Comparison of ENCODE assay signal across 19 cellular contexts in the genomic region with DNA sequence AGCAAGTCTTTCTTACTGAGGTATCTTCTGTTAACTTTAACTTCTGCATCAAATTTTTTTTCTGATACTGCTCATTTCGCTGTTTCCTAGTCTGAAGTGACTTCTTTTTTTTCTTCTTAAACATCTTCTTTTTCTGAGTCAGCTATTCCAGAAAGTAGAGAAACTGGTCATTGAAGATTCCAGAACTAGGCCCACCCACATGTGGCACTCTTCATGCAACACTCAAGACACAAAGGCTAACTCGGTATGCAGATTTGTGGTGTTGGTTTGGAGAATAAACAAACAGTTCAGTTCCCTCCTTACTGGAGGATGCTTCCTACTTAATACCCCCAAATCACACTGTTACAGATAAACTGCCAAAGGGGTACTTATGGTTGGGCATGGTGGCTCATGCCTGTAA. TPM values are rescaled to one million over a fixed set of nuclear protein-coding genes. Genes with fewer than 3 reads are reported as not detected.
DNase-seq lines count a peak whose midpoint lies in the region; ATAC-seq, FAIRE-seq and TF ChIP-seq lines count a peak whose summit lies in the region.
"Had no signal": no experiment of that assay in that cellular context is flagged by ENCODE, and none has a peak within 500 bp of the region (broad histone marks: within the 10 kb centered on the region; RNA-seq: fewer than 3 reads in every experiment).

No MANE protein-coding gene starts in this region.

- H3K4me1 ChIP-seq in K562 (replicated peaks in 1 of 2; ENCODE audit: control insufficient read depth in 2 of 2, insufficient read depth in 2 of 2, low read length in 2 of 2) = peaks cover 0 to 11% of the 10 kb centered on the region in 2 experiments; a peak in 3 of 5 replicates
- H3K4me1 ChIP-seq: BLaER1, HAP-1 had no signal

- no TSS peak for BruUV-seq in K562 (replicated peaks; lab: Mats Ljungman, UMichigan)

- no peaks in the 10 kb centered on the region for H3K9me3 ChIP-seq in K562 (replicated peaks; ENCODE audit: control insufficient read depth, insufficient read depth, low read depth, low read length)
- H3K9me3 ChIP-seq in T-helper 17 cell (ENCODE audit: control insufficient read depth, low read length, poor library complexity, severe bottlenecking) = no peaks in the 10 kb centered on the region
- H3K9me3 ChIP-seq: BLaER1, Caco-2, HAP-1 had no signal

- H3K4me3 Mint-ChIP-seq in activated CD4-positive, alpha-beta T cell treated with anti-CD3 and anti-CD28 coated beads, Interleukin-2, amount 10 ng/mL, durations not matched to agents 24 days and 14 days = no peak overlapping the region
- no peak overlapping the region for H3K4me3 Mint-ChIP-seq in nephron progenitor cell
- H3K4me3 Mint-ChIP-seq in T-helper 17 cell = no peak overlapping the region
- H3K4me3 Mint-ChIP-seq: CD8-positive, alpha-beta memory T cell had no signal

- H3K27ac Mint-ChIP-seq in activated CD4-positive, alpha-beta T cell treated with anti-CD3 and anti-CD28 coated beads, Interleukin-2, amount 10 ng/mL, durations not matched to agents 24 days and 14 days = peak overlapping the region; percentile 16
- peak overlapping the region; percentile 84 for H3K27ac Mint-ChIP-seq in nephron progenitor cell
- no peak overlapping the region for H3K27ac Mint-ChIP-seq in T-helper 17 cell
- H3K27ac Mint-ChIP-seq: CD8-positive, alpha-beta memory T cell had no signal

- H3K27me3 Mint-ChIP-seq in activated CD4-positive, alpha-beta T cell treated with anti-CD3 and anti-CD28 coated beads, Interleukin-2, amount 10 ng/mL, durations not matched to agents 24 days and 14 days = no peaks in the 10 kb centered on the region
- peaks cover 2% of the 10 kb centered on the region for H3K27me3 Mint-ChIP-seq in nephron progenitor cell (ENCODE audit: low read depth, poor library complexity)
- H3K27me3 Mint-ChIP-seq in T-helper 17 cell = no peaks in the 10 kb centered on the region
- H3K27me3 Mint-ChIP-seq: CD8-positive, alpha-beta memory T cell had no signal

- no peak for DNase-seq in activated CD4-positive, alpha-beta T cell treated with anti-CD3 and anti-CD28 coated beads, Interleukin-2, amount 10 ng/mL, durations not matched to agents 24 days and 14 days
- DNase-seq in activated CD4-positive, alpha-beta T cell treated with anti-CD3 and anti-CD28 coated beads, Interleukin-2, amount 50 U/mL, for 4 hours = no peak
- DNase-seq in K562 (ENCODE audit: extremely low read depth in 1 of 4, low spot score in 3 of 4) (no peak), nephron progenitor cell (no peak), T-helper 17 cell (no peak), kidney tubule cell (ENCODE audit: low spot score) (no peak)
- DNase-seq in activated CD8-positive, alpha-beta memory T cell treated with anti-CD3 and anti-CD28 coated beads, Interleukin-2, amount 50 U/mL, for 4 hours = no peak
- DNase-seq: 8988T; AML-193; Caco-2; CD8-positive, alpha-beta memory T cell; DND-41; GDM1 had no signal

- H3K36me3 Mint-ChIP-seq in activated CD4-positive, alpha-beta T cell treated with anti-CD3 and anti-CD28 coated beads, Interleukin-2, amount 10 ng/mL, durations not matched to agents 24 days and 14 days (ENCODE audit: low read depth) = no peaks in the 10 kb centered on the region
- H3K36me3 Mint-ChIP-seq in nephron progenitor cell (ENCODE audit: low read depth) = no peaks in the 10 kb centered on the region
- H3K36me3 Mint-ChIP-seq in T-helper 17 cell (ENCODE audit: low read depth) = no peaks in the 10 kb centered on the region

- H2AFZ ChIP-seq in K562 (ENCODE audit: low read depth, low read length) = no peak overlapping the region

- 34% methylated on average over 2 of the region's 2 CpGs for WGBS in K562 (ENCODE audit: insufficient coverage, low coverage, missing lambda C conversion rate)

- H3K27me3 ChIP-seq in K562 (ENCODE audit: control insufficient read depth in 2 of 2, insufficient read depth in 2 of 2, low read length in 2 of 2) = no peaks in the 10 kb centered on the region
- H3K27me3 ChIP-seq: BLaER1 had no signal

- no peak overlapping the region for H3K4me2 ChIP-seq in K562 (ENCODE audit: insufficient read depth, low read length)
- H3K4me2 ChIP-seq: BLaER1 had no signal

- ATAC-seq in K562 (no peak), T-helper 17 cell (no peak)

- no peak overlapping the region for H3K4me3 ChIP-seq in K562
- H3K4me3 ChIP-seq: BLaER1, HAP-1 had no signal

- TF ChIP-seq CTCF in K562 (IDR thresholded peaks at IDR 0.05 in 2 of 3, conservative IDR thresholded peaks at IDR 0.05 in 1 of 3; ENCODE audit: insufficient read depth in 2 of 3, low read depth in 1 of 3, low read length in 3 of 3) (no peak), nephron progenitor cell (IDR thresholded peaks at IDR 0.05) (no peak)

- TF ChIP-seq RAD21 in K562 (CRISPR knock-in tag; conservative IDR thresholded peaks at IDR 0.05 in 1 of 2, IDR thresholded peaks at IDR 0.05 in 1 of 2) = no peak

- H4K20me1 ChIP-seq in K562 (replicated peaks; ENCODE audit: control insufficient read depth, insufficient read depth, low read length) = no peaks in the 10 kb centered on the region
- H4K20me1 ChIP-seq: BLaER1 had no signal

- intact Hi-C loops in activated CD4-positive, alpha-beta T cell treated with anti-CD3 and anti-CD28 coated beads, Interleukin-2, amount 10 ng/mL, durations not matched to agents 24 days and 14 days (cut with micrococcal nuclease) = loop anchor here (10.0 kb wide), 1 partner anchor 337 kb away; no protein-coding TSS in a partner anchor
- intact Hi-C loops in K562 (cut with micrococcal nuclease) = no loop called here

- no peaks in the 10 kb centered on the region for H3K36me3 ChIP-seq in K562 (ENCODE audit: control insufficient read depth, insufficient read depth, low read length)
- H3K36me3 ChIP-seq: BLaER1, HAP-1 had no signal

- no peak for TF ChIP-seq EP300 in K562 (IDR thresholded peaks at IDR 0.05; ENCODE audit: low read length)

- no peak for FAIRE-seq in K562 (lab: Jason Lieb, UNC)
- FAIRE-seq: GM12892, H1, HepG2, HTR-8/SVneo had no signal

- H3K79me2 ChIP-seq in K562 (ENCODE audit: control insufficient read depth, insufficient read depth, low read length) = no peaks in the 10 kb centered on the region

- no peaks in the 10 kb centered on the region for H3K9me1 ChIP-seq in K562 (ENCODE audit: control insufficient read depth, insufficient read depth, low read length)

- H3K4me1 Mint-ChIP-seq in activated CD4-positive, alpha-beta T cell treated with anti-CD3 and anti-CD28 coated beads, Interleukin-2, amount 10 ng/mL, durations not matched to agents 24 days and 14 days = peaks cover 9% of the 10 kb centered on the region
- H3K4me1 Mint-ChIP-seq in nephron progenitor cell = peaks cover 25% of the 10 kb centered on the region
- no peaks in the 10 kb centered on the region for H3K4me1 Mint-ChIP-seq in T-helper 17 cell
- H3K4me1 Mint-ChIP-seq: CD8-positive, alpha-beta memory T cell had no signal

- POLR2A ChIA-PET in K562 (lab: Yijun Ruan, JAX) = no interaction called here

- TF ChIP-seq POLR2A in K562 (conservative IDR thresholded peaks at IDR 0.05) = no peak

- no peak overlapping the region for H3K27ac ChIP-seq in K562 (ENCODE audit: extremely low read depth, low read depth, low read length)
- H3K27ac ChIP-seq: BLaER1 had no signal

- CTCF ChIA-PET in K562 (lab: Yijun Ruan, JAX; ENCODE audit: low intra/inter-chr PET ratio) = no interaction called here

- H3K9ac ChIP-seq in K562 (ENCODE audit: insufficient read depth in 1 of 2, low read depth in 2 of 2, low read length in 2 of 2) = no peak overlapping the region
- H3K9ac ChIP-seq: BLaER1 had no signal

- H3K9me3 Mint-ChIP-seq in activated CD4-positive, alpha-beta T cell treated with anti-CD3 and anti-CD28 coated beads, Interleukin-2, amount 10 ng/mL, durations not matched to agents 24 days and 14 days = no peaks in the 10 kb centered on the region
- H3K9me3 Mint-ChIP-seq in nephron progenitor cell = no peaks in the 10 kb centered on the region
- H3K9me3 Mint-ChIP-seq: CD8-positive, alpha-beta memory T cell had no signal

- in situ Hi-C loops in K562 (cut with MboI) = no loop called here

RNA-seq across cellular contexts. Expression of gene MTCH2, which starts 25.2 kb away (rescaled TPM):
- total RNA-seq in activated CD4-positive, alpha-beta T cell treated with anti-CD3 and anti-CD28 coated beads, Interleukin-2, amount 10 ng/mL, durations not matched to agents 24 days and 14 days = 128 and 136 TPM in 2 replicates
- 62.0 and 62.6 TPM in 2 replicates for total RNA-seq in K562 (2011; cell fraction: chromatin; rRNA removed; ENCODE audit: low replicate concordance)
- total RNA-seq in K562 (2011; cell fraction: nucleolus; rRNA removed) = 38.3 and 45.9 TPM in 2 replicates
- total RNA-seq in K562 (2011; cell fraction: nucleoplasm; rRNA removed) = 63.4 and 83.7 TPM in 2 replicates
- total RNA-seq in K562 (2014; rRNA removed) (95.4 and 124 TPM in 2 replicates), K562 (2014; rRNA removed; fragmentation: Illumina TruSeq; extraction: Trizol) (245 and 293 TPM in 2 replicates), K562 (2015; rRNA removed; fragmentation: Illumina TruSeq; extraction: Trizol) (154 and 162 TPM in 2 replicates), K562 (2021) (266 and 273 TPM in 2 replicates), T-helper 17 cell (10 to 100 TPM; 19.9 to 22.5 TPM)
- polyA plus RNA-seq in K562 (2011; rRNA removed) (125 and 198 TPM in 2 replicates), K562 (2014; fragmentation: Illumina TruSeq; extraction: Trizol) (194 and 219 TPM in 2 replicates), K562 (2014; fragmentation: Nextera tagmentation; extraction: Ambion mirVana) (100 to 1,000 TPM; 607 to 620 TPM), K562 (2014; rRNA removed) (117 and 134 TPM in 2 replicates)
- polyA plus RNA-seq in K562 (2011; cell fraction: cytosol; rRNA removed) = 161 and 214 TPM in 2 replicates
- 96.3 and 140 TPM in 2 replicates for polyA plus RNA-seq in K562 (2011; cell fraction: nucleus; rRNA removed)
- 159 and 305 TPM in 2 replicates for polyA plus RNA-seq in K562 (2012)
- 124 and 166 TPM in 2 replicates for polyA minus RNA-seq in K562 (2011; rRNA and poly(A)+ RNA removed)
- 80.1 and 100 TPM in 2 replicates for polyA minus RNA-seq in K562 (2011; cell fraction: cytosol; rRNA and poly(A)+ RNA removed)
- polyA minus RNA-seq in K562 (2011; cell fraction: nucleus; rRNA and poly(A)+ RNA removed) = 21.0 and 35.2 TPM in 2 replicates

RNA-seq across cellular contexts. Expression of gene AGBL2, which starts 47.6 kb away (rescaled TPM):
- total RNA-seq in activated CD4-positive, alpha-beta T cell treated with anti-CD3 and anti-CD28 coated beads, Interleukin-2, amount 10 ng/mL, durations not matched to agents 24 days and 14 days = 4.2 and 4.5 TPM in 2 replicates
- total RNA-seq in K562 (2011; cell fraction: chromatin; rRNA removed; ENCODE audit: low replicate concordance) = 2.0 and 5.8 TPM in 2 replicates
- 6.4 and 8.3 TPM in 2 replicates for total RNA-seq in K562 (2011; cell fraction: nucleolus; rRNA removed)
- 4.8 and 11.8 TPM in 2 replicates for total RNA-seq in K562 (2011; cell fraction: nucleoplasm; rRNA removed)
- total RNA-seq in K562 (2014; rRNA removed) (2.6 and 6.5 TPM in 2 replicates), K562 (2014; rRNA removed; fragmentation: Illumina TruSeq; extraction: Trizol) (0.64 and 1.3 TPM in 2 replicates), K562 (2015; rRNA removed; fragmentation: Illumina TruSeq; extraction: Trizol) (0.64 and 0.94 TPM in 2 replicates), K562 (2021) (0.93 and 0.96 TPM in 2 replicates), T-helper 17 cell (1 to 10 TPM; 5.8 to 8.2 TPM)
- polyA plus RNA-seq in K562 (2011; rRNA removed) (2.1 and 2.3 TPM in 2 replicates), K562 (2014; fragmentation: Illumina TruSeq; extraction: Trizol) (0.76 and 1.4 TPM in 2 replicates), K562 (2014; fragmentation: Nextera tagmentation; extraction: Ambion mirVana) (under 1 TPM; 0.57 to 0.73 TPM), K562 (2014; rRNA removed) (2.8 and 6.1 TPM in 2 replicates)
- 1.2 and 1.5 TPM in 2 replicates for polyA plus RNA-seq in K562 (2011; cell fraction: cytosol; rRNA removed)
- 11.7 and 18.0 TPM in 2 replicates for polyA plus RNA-seq in K562 (2011; cell fraction: nucleus; rRNA removed)
- 2.0 and 2.2 TPM in 2 replicates for polyA plus RNA-seq in K562 (2012)
- 0.25 and 0.48 TPM in 2 replicates for polyA minus RNA-seq in K562 (2011; rRNA and poly(A)+ RNA removed)
- 0.76 TPM in 1 of 2 replicates, not detected in the other for polyA minus RNA-seq in K562 (2011; cell fraction: cytosol; rRNA and poly(A)+ RNA removed)
- polyA minus RNA-seq in K562 (2011; cell fraction: nucleus; rRNA and poly(A)+ RNA removed) = 3.6 and 4.1 TPM in 2 replicates
